ENCODE assay signal across 6 cellular contexts in the genomic region with DNA sequence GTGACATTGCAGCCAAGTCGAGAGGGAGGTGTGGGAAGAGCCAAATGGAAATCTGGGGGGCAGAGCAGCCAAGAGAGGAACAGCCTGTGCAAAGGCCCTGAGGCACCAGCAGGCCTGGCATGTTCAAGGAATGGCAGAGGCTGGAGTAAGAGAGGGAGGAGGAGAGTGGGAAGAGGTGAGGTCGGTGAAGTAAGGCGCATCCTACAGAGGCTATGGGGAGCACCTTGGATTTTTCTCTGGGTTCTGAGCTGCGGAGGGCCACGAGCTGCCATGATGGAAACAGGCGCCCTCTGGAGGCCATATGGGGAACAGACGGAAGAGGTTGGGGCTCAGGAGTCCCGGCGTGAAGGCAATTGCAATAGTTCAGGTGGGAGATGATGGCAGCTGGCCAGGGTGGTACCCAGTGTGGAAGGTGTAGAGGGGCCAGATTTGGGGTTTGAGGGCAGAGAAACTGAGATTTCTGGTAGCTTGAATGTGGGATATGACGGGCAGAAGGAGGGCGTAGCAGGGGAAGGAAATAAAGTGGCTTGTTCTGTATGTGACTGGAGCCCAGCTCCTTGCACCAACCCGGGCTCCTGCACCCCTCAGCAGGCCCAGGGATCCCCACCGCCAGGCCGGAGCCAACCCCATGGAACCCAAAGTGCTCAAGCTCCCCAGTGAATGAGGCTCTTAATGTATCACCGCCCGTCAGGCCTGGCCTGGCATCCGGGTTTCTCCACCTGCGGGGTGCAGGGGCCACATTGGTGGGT.
DNase-seq lines count a peak whose midpoint lies in the region; TF ChIP-seq lines count a peak whose summit lies in the region.

No MANE protein-coding gene starts in this region.

- no peak overlapping the region for H3K27ac ChIP-seq in SU-DHL-6 (ENCODE audit: low read depth, low read length)
- no peak overlapping the region for H3K27ac ChIP-seq in effector memory CD4-positive, alpha-beta T cell (ENCODE audit: insufficient read depth, low read length, poor library complexity, severe bottlenecking)

- H3K9ac ChIP-seq in SU-DHL-6 (ENCODE audit: low read length) = no peak overlapping the region

- H3K9me2 ChIP-seq in SU-DHL-6 (replicated peaks; ENCODE audit: insufficient read depth, low read length) = no peaks in the 10 kb centered on the region

- no peak overlapping the region for H2AFZ ChIP-seq in SU-DHL-6 (ENCODE audit: low read depth, low read length, severe bottlenecking)

- H3K4me2 ChIP-seq in SU-DHL-6 (ENCODE audit: low read depth, low read length, poor library complexity, severe bottlenecking) = no peak overlapping the region

- no peaks in the 10 kb centered on the region for H3K36me3 ChIP-seq in SU-DHL-6 (ENCODE audit: low read length)
- H3K36me3 ChIP-seq in effector memory CD4-positive, alpha-beta T cell (ENCODE audit: control insufficient read depth, insufficient read depth, low read length) = no peaks in the 10 kb centered on the region

- no peaks in the 10 kb centered on the region for H3K27me3 ChIP-seq in SU-DHL-6 (ENCODE audit: low read length)
- no peaks in the 10 kb centered on the region for H3K27me3 ChIP-seq in effector memory CD4-positive, alpha-beta T cell (replicated peaks; ENCODE audit: control insufficient read depth, insufficient read depth, low read length, poor library complexity, severe bottlenecking)

- H3K4me3 ChIP-seq in SU-DHL-6 (ENCODE audit: insufficient read depth, low read length, poor library complexity, severe bottlenecking) = no peak overlapping the region
- no peak overlapping the region for H3K4me3 ChIP-seq in effector memory CD4-positive, alpha-beta T cell (ENCODE audit: insufficient read depth, low read depth, low read length, poor library complexity, severe bottlenecking)

- H3K79me2 ChIP-seq in SU-DHL-6 (ENCODE audit: insufficient read depth, low read length) = no peaks in the 10 kb centered on the region

- H3K9me3 ChIP-seq in SU-DHL-6 (ENCODE audit: insufficient read depth, low read length) = no peaks in the 10 kb centered on the region
- no peaks in the 10 kb centered on the region for H3K9me3 ChIP-seq in effector memory CD4-positive, alpha-beta T cell (ENCODE audit: control insufficient read depth, low read length)

- H4K20me1 ChIP-seq in SU-DHL-6 (ENCODE audit: low read depth, low read length) = no peaks in the 10 kb centered on the region

- H3F3A ChIP-seq in SU-DHL-6 (ENCODE audit: insufficient read depth) = 0 out of 2 replicates have a peak, but pooled peaks cover 4% of the 10 kb centered on the region

- no peaks in the 10 kb centered on the region for H3K4me1 ChIP-seq in effector memory CD4-positive, alpha-beta T cell (ENCODE audit: control insufficient read depth, insufficient read depth, low read length, poor library complexity, severe bottlenecking)

- in situ Hi-C loops in GM13977 (cut with MboI; ENCODE audit: low pct_unique_long_range_greater_than_20kb, low sequenced_read_pairs, unreplicated experiment) = no loop called here

- DNase-seq in GM13977 (ENCODE audit: low spot score) = peak; percentile 76
- DNase-seq in effector memory CD4-positive, alpha-beta T cell = peak; percentile 38 to 45 (median 44)
- DNase-seq in stimulated activated CD4-positive, alpha-beta T cell treated with anti-CD3 and anti-CD28 coated beads, Interleukin-1b, Interleukin-23, amount 100 ng/mL, for 4 hours (ENCODE audit: low read depth in 2 of 2) = peak; percentile 46
- no peak for DNase-seq in GDM1 (lab: John Stamatoyannopoulos, UW)
- DNase-seq in NCI-H2081 treated with DMSO at 0.1 percent for 48 hours (lab: John Stamatoyannopoulos, UW) = no peak

- TF ChIP-seq CTCF in GM13977 (IDR thresholded peaks at IDR 0.05; ENCODE audit: extremely low read depth, insufficient read depth, missing control alignments) (peak; percentile 83), SU-DHL-6 (IDR thresholded peaks at IDR 0.05; ENCODE audit: insufficient read depth, low read length, poor library complexity, severe bottlenecking) (peak; percentile 93)

Comparison
In these comparisons a context has a peak if more than half of its experiments do, and no peak if none do; other contexts are left out.
1. DNase-seq: peak in GM13977 (single experiment), effector memory CD4-positive, alpha-beta T cell (3 of 3) and stimulated activated CD4-positive, alpha-beta T cell treated with anti-CD3 and anti-CD28 coated beads, Interleukin-1b, Interleukin-23, amount 100 ng/mL, for 4 hours (2 of 2); none in GDM1 (single experiment) and NCI-H2081 treated with DMSO at 0.1 percent for 48 hours (single experiment).